In genomic region chr3:39407259-39407629, GRCh38 we compare ENCODE assay signal across 8 cellular contexts. TPM values are rescaled to one million over a fixed set of nuclear protein-coding genes. Genes with fewer than 3 reads are reported as not detected.
DNase-seq lines count a peak whose midpoint lies in the region; ATAC-seq and TF ChIP-seq lines count a peak whose summit lies in the region.

No MANE protein-coding gene starts in this region.

- H3K36me3 ChIP-seq in adrenal gland (replicated peaks in 1 of 2) (peaks cover 0 to 31% of the 10 kb centered on the region in 2 donors), thoracic aorta (peaks cover 32% of the 10 kb centered on the region)

- H3K4me3 ChIP-seq in adrenal gland = peak overlapping the region; percentile 56 to 85 (median 66)
- H3K4me3 ChIP-seq in thoracic aorta = peak overlapping the region; percentile 77

- H3K4me1 ChIP-seq in adrenal gland (replicated peaks in 1 of 2) (peaks cover 6 to 18% of the 10 kb centered on the region in 2 donors), thoracic aorta (ENCODE audit: control insufficient read depth in 1 of 2, low read depth in 2 of 2) (peaks cover 12 to 38% of the 10 kb centered on the region in 2 donors)

- H3K27me3 Mint-ChIP-seq in activated CD4-positive, alpha-beta T cell treated with anti-CD3 and anti-CD28 coated beads for 36 hours = no peaks in the 10 kb centered on the region

- WGBS in adrenal gland, 4 donors = 2 to 5% (median 4%) methylated on average over 9 of the region's 9 CpGs

- H3K27ac ChIP-seq in adrenal gland (peak overlapping the region in 3 of 5 donors; percentile 78 to 86 (median 85)), thoracic aorta (peak overlapping the region; percentile 51 to 69)

- H3K9me3 Mint-ChIP-seq in activated CD4-positive, alpha-beta T cell treated with anti-CD3 and anti-CD28 coated beads for 36 hours (ENCODE audit: low read depth) = no peaks in the 10 kb centered on the region

- intact Hi-C loops in activated CD4-positive, alpha-beta T cell treated with anti-CD3 and anti-CD28 coated beads for 36 hours (cut with DNase I, micrococcal nuclease) = loop anchor here (2.0 to 10.0 kb wide), 4 partner anchors 902 to 1118 kb away; partner anchors contain the start of genes EIF1B (in 2 of the 2), RPL14 (in 2 of the 2) and ZNF621 (in 1 of the 2)
- intact Hi-C loops in adrenal gland (cut with DNase I) = no loop called here
- intact Hi-C loops in left colon (cut with DNase I, micrococcal nuclease) = no loop called here

- H3K9me3 ChIP-seq in adrenal gland (replicated peaks in 1 of 3) (no peaks in the 10 kb centered on the region), thoracic aorta (no peaks in the 10 kb centered on the region)

- TF ChIP-seq CTCF in adrenal gland (IDR thresholded peaks at IDR 0.05) = no peak
- TF ChIP-seq CTCF in thoracic aorta (IDR thresholded peaks at IDR 0.05) = no peak

- TF ChIP-seq POLR2A in adrenal gland (IDR thresholded peaks at IDR 0.05) = no peak

- H3K4me1 Mint-ChIP-seq in activated CD4-positive, alpha-beta T cell treated with anti-CD3 and anti-CD28 coated beads for 36 hours = peaks cover 39% of the 10 kb centered on the region

- CTCF ChIA-PET in activated CD4-positive, alpha-beta T cell treated with anti-CD3 and anti-CD28 coated beads for 36 hours (lab: Charles Lee) = interaction anchor here (0.7 to 3.0 kb wide), 6 partner anchors 9 to 1373 kb away, joined by 3 to 12 read pairs (median 4); no protein-coding TSS in a partner anchor

- no peak for ATAC-seq in activated CD4-positive, alpha-beta T cell treated with anti-CD3 and anti-CD28 coated beads for 36 hours
- ATAC-seq in left colon (peak; percentile 38), thoracic aorta (ENCODE audit: insufficient number of reproducible peaks, low FRiP score, low read depth) (no peak), GM18870 (IDR thresholded peaks at IDR 0.05; ENCODE audit: unreplicated experiment) (no peak)

- H3K36me3 Mint-ChIP-seq in activated CD4-positive, alpha-beta T cell treated with anti-CD3 and anti-CD28 coated beads for 36 hours (ENCODE audit: low read depth) = peaks cover 56% of the 10 kb centered on the region

- peak overlapping the region; percentile 98 for H3K27ac Mint-ChIP-seq in activated CD4-positive, alpha-beta T cell treated with anti-CD3 and anti-CD28 coated beads for 36 hours

- POLR2A ChIA-PET in activated CD4-positive, alpha-beta T cell treated with anti-CD3 and anti-CD28 coated beads for 36 hours (lab: Charles Lee) = interaction anchor here (1.0 to 1.6 kb wide), 3 partner anchors 10 to 23 kb away, joined by 3 to 4 read pairs (median 3); no protein-coding TSS in a partner anchor

- H3K27me3 ChIP-seq in adrenal gland (no peaks in the 10 kb centered on the region), thoracic aorta (replicated peaks; ENCODE audit: insufficient read depth) (no peaks in the 10 kb centered on the region)

- no peak for DNase-seq in activated CD4-positive, alpha-beta T cell treated with anti-CD3 and anti-CD28 coated beads for 36 hours
- no peak for DNase-seq in activated CD4-positive, alpha-beta T cell treated with anti-CD3 and anti-CD28 coated beads for 48 hours
- DNase-seq in adrenal gland (no peak), left colon (no peak), thoracic aorta (ENCODE audit: low spot score) (no peak), 8988T (no peak)
- no peak for DNase-seq in stimulated activated naive CD4-positive, alpha-beta T cell treated with Interleukin-2 at 50 U/mL for 16 hours (lab: John Stamatoyannopoulos, UW)

- H3K4me3 Mint-ChIP-seq in activated CD4-positive, alpha-beta T cell treated with anti-CD3 and anti-CD28 coated beads for 36 hours = peak overlapping the region; percentile 98

RNA-seq across cellular contexts. Expression of gene RPSA, which starts 0.7 kb away (rescaled TPM):
- total RNA-seq in activated CD4-positive, alpha-beta T cell treated with anti-CD3 and anti-CD28 coated beads for 36 hours = 1,000 to 10,000 TPM; 2,498 to 3,023 TPM
- total RNA-seq in adrenal gland (100 to 1,000 TPM; 525 to 928 (median 720) TPM), left colon (100 to 1,000 TPM; 888 to 967 TPM), thoracic aorta (100 to 1,000 TPM; 429 to 480 TPM)
- 1,000 to 10,000 TPM; 1,002 to 1,751 (median 1,313) TPM for polyA plus RNA-seq in adrenal gland

RNA-seq across cellular contexts. Expression of gene SLC25A38, which starts 24.1 kb away (rescaled TPM):
- 10 to 100 TPM; 23.0 to 24.8 TPM for total RNA-seq in activated CD4-positive, alpha-beta T cell treated with anti-CD3 and anti-CD28 coated beads for 36 hours
- 10 to 100 TPM; 34.2 to 67.2 (median 48.1) TPM for total RNA-seq in adrenal gland
- polyA plus RNA-seq in adrenal gland = 10 to 100 TPM; 38.3 to 70.6 (median 45.9) TPM
- 10 to 100 TPM; 38.2 to 40.7 TPM for total RNA-seq in left colon
- total RNA-seq in thoracic aorta = 10 to 100 TPM; 30.5 to 31.8 TPM

Comparison
In these comparisons a context has a peak if more than half of its experiments do, and no peak if none do; other contexts are left out.
1. intact Hi-C loops: an anchor here in activated CD4-positive, alpha-beta T cell treated with anti-CD3 and anti-CD28 coated beads for 36 hours (2.0 to 10.0 kb wide); none called in adrenal gland and left colon.